Comparison of ENCODE assay signal across 8 cellular contexts in the genomic region with DNA sequence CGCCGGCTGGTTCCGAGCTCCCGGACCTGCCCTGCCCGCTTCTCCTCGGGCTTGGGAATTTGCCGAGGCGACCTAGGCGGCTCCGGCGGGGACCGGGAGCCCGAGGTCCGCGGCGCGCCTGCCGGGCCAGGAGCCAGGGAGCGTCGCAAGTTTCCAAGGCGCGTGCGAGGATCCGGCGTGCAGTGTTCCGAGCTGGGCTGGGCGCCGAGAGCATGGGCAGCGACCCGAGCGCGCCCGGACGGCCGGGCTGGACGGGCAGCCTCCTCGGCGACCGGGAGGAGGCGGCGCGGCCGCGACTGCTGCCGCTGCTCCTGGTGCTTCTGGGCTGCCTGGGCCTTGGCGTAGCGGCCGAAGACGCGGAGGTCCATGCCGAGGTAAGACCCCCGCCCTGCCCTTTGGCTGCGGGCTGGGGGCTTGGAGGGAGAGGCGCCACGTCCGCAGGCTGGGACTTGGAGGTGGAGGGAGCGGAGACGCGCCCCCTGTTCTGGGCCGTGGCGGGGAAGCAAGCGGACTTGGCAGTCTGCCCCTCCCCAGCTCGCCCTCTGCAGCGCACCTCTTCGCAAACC. TPM values are rescaled to one million over a fixed set of nuclear protein-coding genes. Genes with fewer than 3 reads are reported as not detected.
DNase-seq lines count a peak whose midpoint lies in the region; ATAC-seq and TF ChIP-seq lines count a peak whose summit lies in the region.

No MANE protein-coding gene starts in this region.

- no peak overlapping the region for H2BK15ac ChIP-seq in IMR-90 (ENCODE audit: low read depth, low read length)

- CTCF ChIA-PET in IMR-90 (lab: Yijun Ruan, JAX): interaction anchor here (1.5 kb wide), 1 partner anchor 95 kb away, joined by 7 read pairs; no protein-coding TSS in a partner anchor
- CTCF ChIA-PET in activated naive CD4-positive, alpha-beta T cell treated with anti-CD3 and anti-CD28 coated beads, Interleukin-2, amount 10 ng/mL, durations not matched to agents 7 days and 5 days (lab: Charles Lee): interaction anchor here (1.3 to 1.6 kb wide), 2 partner anchors 73 to 95 kb away, joined by 3 read pairs; no protein-coding TSS in a partner anchor

- dilution Hi-C loops in IMR-90 (cut with HindIII; ENCODE audit: low sequenced_read_pairs, unreplicated experiment): no loop called here

- no peak overlapping the region for H2BK5ac ChIP-seq in IMR-90 (ENCODE audit: low read depth, low read length, poor library complexity, severe bottlenecking)

- no peak overlapping the region for H3K4ac ChIP-seq in IMR-90 (ENCODE audit: low read depth, low read length)

- H3K9me3 ChIP-seq in IMR-90 (ENCODE audit: control insufficient read depth, insufficient read depth, low read length) (no peaks in the 10 kb centered on the region), cardiac muscle cell (ENCODE audit: low read depth) (no peaks in the 10 kb centered on the region)

- no peaks in the 10 kb centered on the region for H3K9me3 Mint-ChIP-seq in activated naive CD4-positive, alpha-beta T cell treated with anti-CD3 and anti-CD28 coated beads, Interleukin-2, amount 10 ng/mL, durations not matched to agents 7 days and 5 days
- H3K9me3 Mint-ChIP-seq in progenitor cell of endocrine pancreas (ENCODE audit: low read depth): no peaks in the 10 kb centered on the region

- H3K56ac ChIP-seq in IMR-90 (ENCODE audit: extremely low read depth, insufficient read depth, low read length): no peak overlapping the region

- TF ChIP-seq POLR2A in IMR-90 (IDR thresholded peaks at IDR 0.05; ENCODE audit: low read depth, low read length): no peak

- H3K27me3 Mint-ChIP-seq in activated naive CD4-positive, alpha-beta T cell treated with anti-CD3 and anti-CD28 coated beads, Interleukin-2, amount 10 ng/mL, durations not matched to agents 7 days and 5 days: peaks cover 61% of the 10 kb centered on the region
- no peaks in the 10 kb centered on the region for H3K27me3 Mint-ChIP-seq in progenitor cell of endocrine pancreas

- peak overlapping the region; percentile 50 for H3K4me3 Mint-ChIP-seq in activated naive CD4-positive, alpha-beta T cell treated with anti-CD3 and anti-CD28 coated beads, Interleukin-2, amount 10 ng/mL, durations not matched to agents 7 days and 5 days
- H3K4me3 Mint-ChIP-seq in progenitor cell of endocrine pancreas (ENCODE audit: low read depth): peak overlapping the region; percentile 76

- peaks cover 9% of the 10 kb centered on the region; the same call in 1 of the 2 replicates for H4K20me1 ChIP-seq in IMR-90 (ENCODE audit: insufficient read depth, low read length)

- H3K27me3 ChIP-seq in IMR-90 (ENCODE audit: control insufficient read depth, insufficient read depth, low read length) (peaks cover 36% of the 10 kb centered on the region), cardiac muscle cell (no peaks in the 10 kb centered on the region)

- no peak overlapping the region for H4K8ac ChIP-seq in IMR-90 (ENCODE audit: low read depth in 2 of 2, low read length in 2 of 2)

- H2BK20ac ChIP-seq in IMR-90 (ENCODE audit: low read depth, low read length): no peak overlapping the region

- ATAC-seq in IMR-90 (ENCODE audit: low read depth): peak; percentile 30
- ATAC-seq in HG02938 (IDR thresholded peaks at IDR 0.05; ENCODE audit: unreplicated experiment): no peak

- H2AK9ac ChIP-seq in IMR-90 (replicated peaks; ENCODE audit: low read depth, low read length, poor library complexity): no peak overlapping the region

- TF ChIP-seq CTCF in IMR-90 (conservative IDR thresholded peaks at IDR 0.05; ENCODE audit: low read depth, low read length): no peak
- TF ChIP-seq CTCF in cardiac muscle cell (IDR thresholded peaks at IDR 0.05; ENCODE audit: low read depth, low read length): no peak
- no peak for TF ChIP-seq CTCF in progenitor cell of endocrine pancreas (IDR thresholded peaks at IDR 0.05; ENCODE audit: unreplicated experiment)

- H2AK5ac ChIP-seq in IMR-90 (ENCODE audit: low read depth, low read length): no peak overlapping the region

- no peak overlapping the region for H3K14ac ChIP-seq in IMR-90 (replicated peaks; ENCODE audit: low read depth, low read length)

- BruUV-seq in IMR-90 (replicated peaks; lab: Mats Ljungman, UMichigan): no TSS peak

- peaks cover 4% of the 10 kb centered on the region; the same call in 1 of the 2 replicates for H3K9me1 ChIP-seq in IMR-90 (ENCODE audit: insufficient read depth, low read length)

- no peak overlapping the region for H3K27ac ChIP-seq in IMR-90 (ENCODE audit: insufficient read depth, low read length)
- peak overlapping the region; percentile 93 for H3K27ac ChIP-seq in cardiac muscle cell

- no peak overlapping the region for H3K27ac Mint-ChIP-seq in activated naive CD4-positive, alpha-beta T cell treated with anti-CD3 and anti-CD28 coated beads, Interleukin-2, amount 10 ng/mL, durations not matched to agents 7 days and 5 days
- H3K27ac Mint-ChIP-seq in progenitor cell of endocrine pancreas: no peak overlapping the region

- no peak overlapping the region for H3K23ac ChIP-seq in IMR-90 (ENCODE audit: low read depth, low read length)

- no peak overlapping the region for H3K18ac ChIP-seq in IMR-90 (ENCODE audit: low read depth, low read length)

- H3K4me3 ChIP-seq in IMR-90 (ENCODE audit: insufficient read depth, low read depth, low read length): peak overlapping the region; percentile 61
- H3K4me3 ChIP-seq in cardiac muscle cell: peak overlapping the region; percentile 84

- H3K4me1 Mint-ChIP-seq in activated naive CD4-positive, alpha-beta T cell treated with anti-CD3 and anti-CD28 coated beads, Interleukin-2, amount 10 ng/mL, durations not matched to agents 7 days and 5 days: peaks cover 10% of the 10 kb centered on the region
- H3K4me1 Mint-ChIP-seq in progenitor cell of endocrine pancreas (ENCODE audit: low read depth): peaks cover 44% of the 10 kb centered on the region

- H3K36me3 Mint-ChIP-seq in activated naive CD4-positive, alpha-beta T cell treated with anti-CD3 and anti-CD28 coated beads, Interleukin-2, amount 10 ng/mL, durations not matched to agents 7 days and 5 days: no peaks in the 10 kb centered on the region
- H3K36me3 Mint-ChIP-seq in progenitor cell of endocrine pancreas (ENCODE audit: insufficient read depth): peaks cover 3% of the 10 kb centered on the region

- H3K36me3 ChIP-seq in IMR-90 (ENCODE audit: control insufficient read depth, insufficient read depth, low read length): no peaks in the 10 kb centered on the region
- no peaks in the 10 kb centered on the region for H3K36me3 ChIP-seq in cardiac muscle cell

- in situ Hi-C loops in IMR-90 (cut with MboI; ENCODE audit: low sequenced_read_pairs): no loop called here

- no peak overlapping the region for H4K5ac ChIP-seq in IMR-90 (ENCODE audit: low read depth, low read length)

- H4K91ac ChIP-seq in IMR-90 (ENCODE audit: insufficient read depth, low read depth, low read length): no peak overlapping the region

- peak overlapping the region; percentile 76 for H3K4me2 ChIP-seq in IMR-90 (ENCODE audit: low read depth, low read length)

- intact Hi-C loops in IMR-90 (cut with micrococcal nuclease): no loop called here

- H3K79me1 ChIP-seq in IMR-90 (ENCODE audit: low read depth in 1 of 2, low read length in 2 of 2): no peaks in the 10 kb centered on the region

- peak overlapping the region; percentile 95 for H2AFZ ChIP-seq in IMR-90 (replicated peaks; ENCODE audit: low read length, poor library complexity)

- peak; percentile 22 for DNase-seq in activated CD4-positive, alpha-beta T cell treated with anti-CD3 and anti-CD28 coated beads for 48 hours
- DNase-seq in activated CD4-positive, alpha-beta T cell treated with anti-CD3 and anti-CD28 coated beads for 1 hour: no peak
- peak; percentile 17 for DNase-seq in IMR-90
- peak; percentile 33 for DNase-seq in activated naive CD4-positive, alpha-beta T cell treated with anti-CD3 and anti-CD28 coated beads, Interleukin-2, amount 10 ng/mL, durations not matched to agents 7 days and 5 days
- DNase-seq in cardiac muscle cell (ENCODE audit: low read depth in 1 of 2, low spot score in 1 of 2): peak in 1 of 2 donors; percentile 64
- peak; percentile 28 for DNase-seq in progenitor cell of endocrine pancreas (ENCODE audit: low spot score, unreplicated experiment)
- DNase-seq in superior temporal gyrus (ENCODE audit: extremely low spot score): no peak

- POLR2A ChIA-PET in IMR-90 (lab: Charles Lee; ENCODE audit: unreplicated experiment): no interaction called here

- 0% methylated on average over 13 of the region's 65 CpGs; no CpG with 5 or more reads in 1 of the 2 experiments for WGBS in IMR-90 (ENCODE audit: extremely low coverage in 2 of 2, insufficient read length in 1 of 2), 2 experiments

- TF ChIP-seq RAD21 in IMR-90 (IDR thresholded peaks at IDR 0.05; ENCODE audit: low read length): no peak

- H3K9ac ChIP-seq in IMR-90 (ENCODE audit: low read depth, low read length): no peak overlapping the region

- H2BK120ac ChIP-seq in IMR-90 (ENCODE audit: low read depth, low read length): no peak overlapping the region

- H3K4me1 ChIP-seq in IMR-90 (ENCODE audit: control insufficient read depth, insufficient read depth, low read length) (peaks cover 16% of the 10 kb centered on the region), cardiac muscle cell (ENCODE audit: low read depth) (peaks cover 59% of the 10 kb centered on the region)

RNA-seq across cellular contexts. Expression of a gene that starts 0.7 kb away (rescaled TPM):
- total RNA-seq in IMR-90 (2012; rRNA removed): 0.18 and 0.28 TPM in 2 replicates
- 0.56 and 0.69 TPM in 2 replicates for polyA plus RNA-seq in IMR-90 (2012; rRNA removed)
- 0.69 and 1.1 TPM in 2 replicates for polyA plus RNA-seq in IMR-90 (2012; cell fraction: cytosol; rRNA removed)
- polyA plus RNA-seq in IMR-90 (2012; cell fraction: nucleus; rRNA removed; ENCODE audit: low replicate concordance): 0.24 and 0.62 TPM in 2 replicates
- total RNA-seq in cardiac muscle cell: 391 and 473 TPM in 2 replicates
- polyA plus RNA-seq in cardiac muscle cell: 317 and 388 TPM in 2 replicates
- total RNA-seq in progenitor cell of endocrine pancreas: 77.6 and 85.0 TPM in 2 replicates

RNA-seq across cellular contexts. Expression of a gene that starts 25.0 kb away (rescaled TPM):
- total RNA-seq in IMR-90 (2012; rRNA removed): 23.1 and 45.9 TPM in 2 replicates
- 94.9 and 96.8 TPM in 2 replicates for polyA plus RNA-seq in IMR-90 (2012; rRNA removed)
- 126 and 158 TPM in 2 replicates for polyA plus RNA-seq in IMR-90 (2012; cell fraction: cytosol; rRNA removed)
- polyA plus RNA-seq in IMR-90 (2012; cell fraction: nucleus; rRNA removed; ENCODE audit: low replicate concordance): 32.4 and 62.6 TPM in 2 replicates
- 41.4 and 48.3 TPM in 2 replicates for total RNA-seq in cardiac muscle cell
- polyA plus RNA-seq in cardiac muscle cell: 40.2 and 60.8 TPM in 2 replicates
- 43.0 and 43.6 TPM in 2 replicates for total RNA-seq in progenitor cell of endocrine pancreas

RNA-seq across cellular contexts. Expression of a gene that starts 25.8 kb away (rescaled TPM):
- total RNA-seq in IMR-90 (2012; rRNA removed) (0.83 and 0.90 TPM in 2 replicates), cardiac muscle cell (11.6 and 12.4 TPM in 2 replicates), progenitor cell of endocrine pancreas (12.4 and 14.9 TPM in 2 replicates)
- polyA plus RNA-seq in IMR-90 (2012; rRNA removed) (6.3 TPM in 2 replicates), cardiac muscle cell (12.3 and 13.3 TPM in 2 replicates)
- polyA plus RNA-seq in IMR-90 (2012; cell fraction: cytosol; rRNA removed): 6.7 and 10.4 TPM in 2 replicates
- polyA plus RNA-seq in IMR-90 (2012; cell fraction: nucleus; rRNA removed; ENCODE audit: low replicate concordance): 5.8 and 8.9 TPM in 2 replicates

RNA-seq across cellular contexts. Expression of a gene that starts 55.3 kb away (rescaled TPM):
- total RNA-seq in IMR-90 (2012; rRNA removed): not detected in 2 replicates
- not detected in 2 replicates for polyA plus RNA-seq in IMR-90 (2012; rRNA removed)
- not detected in 2 replicates for polyA plus RNA-seq in IMR-90 (2012; cell fraction: cytosol; rRNA removed)
- polyA plus RNA-seq in IMR-90 (2012; cell fraction: nucleus; rRNA removed; ENCODE audit: low replicate concordance): 0.01 TPM in 1 of 2 replicates, not detected in the other
- total RNA-seq in cardiac muscle cell: not detected in 2 replicates
- polyA plus RNA-seq in cardiac muscle cell: not detected in 2 replicates
- total RNA-seq in progenitor cell of endocrine pancreas: not detected in 2 replicates

Comparison
In these comparisons a context has a peak if more than half of its experiments do, and no peak if none do; other contexts are left out.
1. DNase-seq: peak in activated CD4-positive, alpha-beta T cell treated with anti-CD3 and anti-CD28 coated beads for 48 hours (single experiment), IMR-90 (single experiment), activated naive CD4-positive, alpha-beta T cell treated with anti-CD3 and anti-CD28 coated beads, Interleukin-2, amount 10 ng/mL, durations not matched to agents 7 days and 5 days (single experiment) and progenitor cell of endocrine pancreas (single experiment); none in activated CD4-positive, alpha-beta T cell treated with anti-CD3 and anti-CD28 coated beads for 1 hour (single experiment) and superior temporal gyrus (single experiment).
2. RNA of a gene that starts 0.7 kb away (total RNA-seq): 391 to 473 TPM in cardiac muscle cell and 77.6 to 85.0 TPM in progenitor cell of endocrine pancreas; 0.18 to 0.28 TPM in IMR-90; every median in the first group is over 10 times any median in the second.